Comparison of ENCODE assay signal across 18 cellular contexts in the genomic region with DNA sequence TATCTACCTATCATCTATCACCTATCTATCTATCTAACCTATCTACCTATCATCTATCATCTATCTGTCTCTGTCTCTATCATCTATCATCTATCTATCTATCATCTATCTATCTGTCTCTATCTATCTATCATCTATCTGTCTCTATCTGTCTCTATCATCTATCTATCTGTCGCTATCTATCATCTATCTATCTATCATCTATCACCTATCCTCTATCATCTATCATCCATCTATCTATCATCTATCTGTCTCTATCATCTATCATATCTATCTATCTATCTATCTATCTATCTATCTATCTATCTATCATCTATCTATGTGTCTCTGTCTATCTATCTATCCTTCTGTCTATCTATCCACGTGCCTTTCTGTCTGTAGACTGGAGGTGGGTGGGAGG. TPM values are rescaled to one million over a fixed set of nuclear protein-coding genes. Genes with fewer than 3 reads are reported as not detected.
DNase-seq lines count a peak whose midpoint lies in the region; ATAC-seq, FAIRE-seq and TF ChIP-seq lines count a peak whose summit lies in the region.
"Had no signal": no experiment of that assay in that cellular context is flagged by ENCODE, and none has a peak within 500 bp of the region (broad histone marks: within the 10 kb centered on the region; RNA-seq: fewer than 3 reads in every experiment).

No MANE protein-coding gene starts in this region.

- H3K9ac ChIP-seq in K562 (ENCODE audit: insufficient read depth in 1 of 2, low read depth in 2 of 2, low read length in 2 of 2), result no peak overlapping the region
- H3K9ac ChIP-seq: GM23248 had no signal

- H3K4me1 ChIP-seq in K562 (replicated peaks in 1 of 2; ENCODE audit: control insufficient read depth in 2 of 2, insufficient read depth in 2 of 2, low read length in 2 of 2), result peaks cover 0 to 5% of the 10 kb centered on the region in 2 experiments; a peak in 1 of 5 replicates

- in situ Hi-C loops in K562 (cut with MboI), result no loop called here

- no peak for TF ChIP-seq CTCF in K562 (IDR thresholded peaks at IDR 0.05 in 2 of 3, conservative IDR thresholded peaks at IDR 0.05 in 1 of 3; ENCODE audit: insufficient read depth in 2 of 3, low read depth in 1 of 3, low read length in 3 of 3)
- TF ChIP-seq CTCF in glutamatergic neuron (IDR thresholded peaks at IDR 0.05; ENCODE audit: partially characterized antibody, unreplicated experiment), result no peak

- no TSS peak for BruUV-seq in K562 (replicated peaks; lab: Mats Ljungman, UMichigan)

- CTCF ChIA-PET in K562 (lab: Yijun Ruan, JAX; ENCODE audit: low intra/inter-chr PET ratio), result no interaction called here

- H3K9me3 ChIP-seq in K562 (replicated peaks; ENCODE audit: control insufficient read depth, insufficient read depth, low read depth, low read length), result no peaks in the 10 kb centered on the region

- H3K36me3 Mint-ChIP-seq in glutamatergic neuron (ENCODE audit: unreplicated experiment), result peaks cover 1% of the 10 kb centered on the region
- H3K36me3 Mint-ChIP-seq: CD4-positive, alpha-beta memory T cell had no signal

- no peak for TF ChIP-seq RAD21 in K562 (CRISPR knock-in tag; conservative IDR thresholded peaks at IDR 0.05 in 1 of 2, IDR thresholded peaks at IDR 0.05 in 1 of 2)

- POLR2A ChIA-PET in K562 (lab: Yijun Ruan, JAX), result interaction anchor here (0.8 kb wide), 1 partner anchor 75 kb away, joined by 4 read pairs; no protein-coding TSS in a partner anchor

- 0% methylated on average over 2 of the region's 2 CpGs for WGBS in K562 (ENCODE audit: insufficient coverage, low coverage, missing lambda C conversion rate)

- peaks cover 5% of the 10 kb centered on the region for H3K9me1 ChIP-seq in K562 (ENCODE audit: control insufficient read depth, insufficient read depth, low read length)

- no peak for TF ChIP-seq EP300 in K562 (IDR thresholded peaks at IDR 0.05; ENCODE audit: low read length)

- H3K4me3 ChIP-seq in K562, result no peak overlapping the region
- H3K4me3 ChIP-seq: GM23248 had no signal

- H2AFZ ChIP-seq in K562 (ENCODE audit: low read depth, low read length), result no peak overlapping the region
- H2AFZ ChIP-seq: GM23248 had no signal

- DNase-seq in K562 (ENCODE audit: extremely low read depth in 1 of 4, low spot score in 3 of 4), result no peak
- no peak for DNase-seq in glutamatergic neuron
- DNase-seq in urothelium cell line (ENCODE audit: low spot score), result no peak
- DNase-seq in SIG-M5 (lab: John Stamatoyannopoulos, UW), result no peak
- DNase-seq: C1 segment of cervical spinal cord; Calu3; CD4-positive, alpha-beta memory T cell; COR-L47; DMS53; DMS79 treated with DMSO at 0.1 percent for 48 hours; GF-D8; H7; HCEC 1CT had no signal

- peaks cover 18% of the 10 kb centered on the region for H3K4me1 Mint-ChIP-seq in glutamatergic neuron (ENCODE audit: low read depth, unreplicated experiment)
- H3K4me1 Mint-ChIP-seq: CD4-positive, alpha-beta memory T cell had no signal

- H3K36me3 ChIP-seq in K562 (ENCODE audit: control insufficient read depth, insufficient read depth, low read length), result no peaks in the 10 kb centered on the region

- ATAC-seq in K562 (no peak), GM21737 (IDR thresholded peaks at IDR 0.05; ENCODE audit: unreplicated experiment) (no peak), HG02938 (IDR thresholded peaks at IDR 0.05; ENCODE audit: unreplicated experiment) (no peak)

- no peaks in the 10 kb centered on the region for H3K79me2 ChIP-seq in K562 (ENCODE audit: control insufficient read depth, insufficient read depth, low read length)

- H3K27me3 Mint-ChIP-seq in glutamatergic neuron (ENCODE audit: unreplicated experiment), result peaks cover 4% of the 10 kb centered on the region

- no peak overlapping the region for H3K27ac ChIP-seq in K562 (ENCODE audit: extremely low read depth, low read depth, low read length)
- H3K27ac ChIP-seq: GM23248 had no signal

- H3K4me3 Mint-ChIP-seq in glutamatergic neuron (ENCODE audit: unreplicated experiment), result peak overlapping the region; percentile 7
- H3K4me3 Mint-ChIP-seq: CD4-positive, alpha-beta memory T cell had no signal

- intact Hi-C loops in K562 (cut with micrococcal nuclease), result no loop called here

- H3K27ac Mint-ChIP-seq in glutamatergic neuron (ENCODE audit: unreplicated experiment), result no peak overlapping the region
- H3K27ac Mint-ChIP-seq: CD4-positive, alpha-beta memory T cell had no signal

- FAIRE-seq in K562 (lab: Jason Lieb, UNC), result no peak
- FAIRE-seq in urothelium cell line (lab: Jason Lieb, UNC), result peak; percentile 55
- FAIRE-seq: GM12891, H1 had no signal

- H4K20me1 ChIP-seq in K562 (replicated peaks; ENCODE audit: control insufficient read depth, insufficient read depth, low read length), result peaks cover 13% of the 10 kb centered on the region

- peaks cover 6% of the 10 kb centered on the region for H3K9me3 Mint-ChIP-seq in glutamatergic neuron (ENCODE audit: unreplicated experiment)
- H3K9me3 Mint-ChIP-seq: CD4-positive, alpha-beta memory T cell had no signal

- TF ChIP-seq POLR2A in K562 (conservative IDR thresholded peaks at IDR 0.05), result no peak

- H3K27me3 ChIP-seq in K562 (ENCODE audit: control insufficient read depth in 2 of 2, insufficient read depth in 2 of 2, low read length in 2 of 2), result peaks cover 44 to 67% of the 10 kb centered on the region in 2 experiments

- H3K4me2 ChIP-seq in K562 (ENCODE audit: insufficient read depth, low read length), result no peak overlapping the region

TF ChIP-seq in K562, 482 proteins besides CTCF, POLR2A, EP300 and RAD21 (continues in another document):
- TF ChIP-seq ZZZ3 (IDR thresholded peaks at IDR 0.05), result no peak
- TF ChIP-seq, protein P1, sequence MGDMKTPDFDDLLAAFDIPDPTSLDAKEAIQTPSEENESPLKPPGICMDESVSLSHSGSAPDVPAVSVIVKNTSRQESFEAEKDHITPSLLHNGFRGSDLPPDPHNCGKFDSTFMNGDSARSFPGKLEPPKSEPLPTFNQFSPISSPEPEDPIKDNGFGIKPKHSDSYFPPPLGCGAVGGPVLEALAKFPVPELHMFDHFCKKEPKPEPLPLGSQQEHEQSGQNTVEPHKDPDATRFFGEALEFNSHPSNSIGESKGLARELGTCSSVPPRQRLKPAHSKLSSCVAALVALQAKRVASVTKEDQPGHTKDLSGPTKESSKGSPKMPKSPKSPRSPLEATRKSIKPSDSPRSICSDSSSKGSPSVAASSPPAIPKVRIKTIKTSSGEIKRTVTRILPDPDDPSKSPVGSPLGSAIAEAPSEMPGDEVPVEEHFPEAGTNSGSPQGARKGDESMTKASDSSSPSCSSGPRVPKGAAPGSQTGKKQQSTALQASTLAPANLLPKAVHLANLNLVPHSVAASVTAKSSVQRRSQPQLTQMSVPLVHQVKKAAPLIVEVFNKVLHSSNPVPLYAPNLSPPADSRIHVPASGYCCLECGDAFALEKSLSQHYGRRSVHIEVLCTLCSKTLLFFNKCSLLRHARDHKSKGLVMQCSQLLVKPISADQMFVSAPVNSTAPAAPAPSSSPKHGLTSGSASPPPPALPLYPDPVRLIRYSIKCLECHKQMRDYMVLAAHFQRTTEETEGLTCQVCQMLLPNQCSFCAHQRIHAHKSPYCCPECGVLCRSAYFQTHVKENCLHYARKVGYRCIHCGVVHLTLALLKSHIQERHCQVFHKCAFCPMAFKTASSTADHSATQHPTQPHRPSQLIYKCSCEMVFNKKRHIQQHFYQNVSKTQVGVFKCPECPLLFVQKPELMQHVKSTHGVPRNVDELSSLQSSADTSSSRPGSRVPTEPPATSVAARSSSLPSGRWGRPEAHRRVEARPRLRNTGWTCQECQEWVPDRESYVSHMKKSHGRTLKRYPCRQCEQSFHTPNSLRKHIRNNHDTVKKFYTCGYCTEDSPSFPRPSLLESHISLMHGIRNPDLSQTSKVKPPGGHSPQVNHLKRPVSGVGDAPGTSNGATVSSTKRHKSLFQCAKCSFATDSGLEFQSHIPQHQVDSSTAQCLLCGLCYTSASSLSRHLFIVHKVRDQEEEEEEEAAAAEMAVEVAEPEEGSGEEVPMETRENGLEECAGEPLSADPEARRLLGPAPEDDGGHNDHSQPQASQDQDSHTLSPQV (IDR thresholded peaks at IDR 0.05), result no peak
- TF ChIP-seq, protein P2, sequence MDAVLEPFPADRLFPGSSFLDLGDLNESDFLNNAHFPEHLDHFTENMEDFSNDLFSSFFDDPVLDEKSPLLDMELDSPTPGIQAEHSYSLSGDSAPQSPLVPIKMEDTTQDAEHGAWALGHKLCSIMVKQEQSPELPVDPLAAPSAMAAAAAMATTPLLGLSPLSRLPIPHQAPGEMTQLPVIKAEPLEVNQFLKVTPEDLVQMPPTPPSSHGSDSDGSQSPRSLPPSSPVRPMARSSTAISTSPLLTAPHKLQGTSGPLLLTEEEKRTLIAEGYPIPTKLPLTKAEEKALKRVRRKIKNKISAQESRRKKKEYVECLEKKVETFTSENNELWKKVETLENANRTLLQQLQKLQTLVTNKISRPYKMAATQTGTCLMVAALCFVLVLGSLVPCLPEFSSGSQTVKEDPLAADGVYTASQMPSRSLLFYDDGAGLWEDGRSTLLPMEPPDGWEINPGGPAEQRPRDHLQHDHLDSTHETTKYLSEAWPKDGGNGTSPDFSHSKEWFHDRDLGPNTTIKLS (IDR thresholded peaks at IDR 0.05; ENCODE audit: borderline replicate concordance, low read depth), result no peak

RNA-seq across cellular contexts. Expression of a gene that starts 59.5 kb away (rescaled TPM):
- total RNA-seq in K562 (2011; cell fraction: chromatin; rRNA removed; ENCODE audit: low replicate concordance), result not detected in 2 replicates
- total RNA-seq in K562 (2011; cell fraction: nucleolus; rRNA removed), result not detected in 2 replicates
- total RNA-seq in K562 (2011; cell fraction: nucleoplasm; rRNA removed), result not detected in 2 replicates
- total RNA-seq in K562 (2014; rRNA removed) (not detected in 2 replicates), K562 (2014; rRNA removed; fragmentation: Illumina TruSeq; extraction: Trizol) (not detected in 2 replicates), K562 (2015; rRNA removed; fragmentation: Illumina TruSeq; extraction: Trizol) (not detected in 2 replicates), K562 (2021) (0.09 and 0.20 TPM in 2 replicates), glutamatergic neuron (ENCODE audit: unreplicated experiment) (199 TPM)
- polyA plus RNA-seq in K562 (2011; rRNA removed) (not detected in 2 replicates), K562 (2014; fragmentation: Illumina TruSeq; extraction: Trizol) (not detected in 2 replicates), K562 (2014; fragmentation: Nextera tagmentation; extraction: Ambion mirVana) (not detected), K562 (2014; rRNA removed) (not detected in 2 replicates)
- polyA plus RNA-seq in K562 (2011; cell fraction: cytosol; rRNA removed), result not detected in 2 replicates
- polyA plus RNA-seq in K562 (2011; cell fraction: nucleus; rRNA removed), result not detected in 2 replicates
- not detected in 2 replicates for polyA plus RNA-seq in K562 (2012)
- not detected in 2 replicates for polyA minus RNA-seq in K562 (2011; rRNA and poly(A)+ RNA removed)
- 0.64 TPM in 1 of 2 replicates, not detected in the other for polyA minus RNA-seq in K562 (2011; cell fraction: cytosol; rRNA and poly(A)+ RNA removed)
- not detected in 2 replicates for polyA minus RNA-seq in K562 (2011; cell fraction: nucleus; rRNA and poly(A)+ RNA removed)
- polyA plus RNA-seq: CD4-positive, alpha-beta memory T cell had no signal

Comparison
In these comparisons a context has a peak if more than half of its experiments do, and no peak if none do; other contexts are left out.
1. RNA of a gene that starts 59.5 kb away (total RNA-seq): 199 TPM in glutamatergic neuron (single experiment); 0.09 to 0.20 TPM in K562; every median in the first group is over 100 times any median in the second.